Comparison of ENCODE assay signal across 20 cellular contexts in the genomic region with DNA sequence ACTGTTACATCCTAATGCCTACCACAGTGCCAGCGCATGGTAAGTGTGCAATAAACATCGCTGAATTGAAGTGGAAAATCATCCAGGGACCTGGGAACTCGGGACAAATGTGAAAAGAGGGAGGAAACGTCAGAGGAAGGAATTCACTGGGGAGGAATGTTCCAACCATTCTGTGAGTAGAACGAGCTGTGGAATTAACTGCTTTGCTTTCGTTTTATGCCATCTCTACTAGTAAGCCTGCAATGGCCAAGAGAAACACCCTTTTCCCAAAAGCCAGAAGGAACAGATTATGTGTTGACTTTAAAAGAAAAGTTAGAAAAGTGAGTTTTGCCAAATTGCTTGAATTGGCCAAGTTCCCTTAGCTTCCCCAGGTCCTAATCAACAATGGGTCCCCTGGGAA.
"Had no signal": no experiment of that assay in that cellular context is flagged by ENCODE, and none has a peak within 500 bp of the region (broad histone marks: within the 10 kb centered on the region; RNA-seq: fewer than 3 reads in every experiment).

No MANE protein-coding gene starts in this region.

- H3K4me3 ChIP-seq: K562 had no signal

- H3K9ac ChIP-seq: KMS-11 had no signal

- DNase-seq: Kasumi-1, MV-4-11, NCI-H1048, NCI-H1105, NCI-H1417, NCI-H146, NCI-H1694 treated with DMSO at 0.1 percent for 48 hours, NCI-H1930, NCI-H2081, NCI-H2107, NCI-H2227 treated with DMSO at 0.1 percent for 48 hours, NCI-H524, NCI-H526 treated with DMSO at 0.1 percent for 48 hours, NCI-H748 treated with DMSO at 0.1 percent for 48 hours, Right ventricle myocardium superior, RPMI8226 had no signal

- H3K27ac ChIP-seq: HL-60, KMS-11 had no signal

- ATAC-seq: K562, SK-N-SH treated with all-trans-retinoic acid at 6 μM for 48 hours had no signal

- H3K4me2 ChIP-seq: KMS-11 had no signal
